In the genomic region with DNA sequence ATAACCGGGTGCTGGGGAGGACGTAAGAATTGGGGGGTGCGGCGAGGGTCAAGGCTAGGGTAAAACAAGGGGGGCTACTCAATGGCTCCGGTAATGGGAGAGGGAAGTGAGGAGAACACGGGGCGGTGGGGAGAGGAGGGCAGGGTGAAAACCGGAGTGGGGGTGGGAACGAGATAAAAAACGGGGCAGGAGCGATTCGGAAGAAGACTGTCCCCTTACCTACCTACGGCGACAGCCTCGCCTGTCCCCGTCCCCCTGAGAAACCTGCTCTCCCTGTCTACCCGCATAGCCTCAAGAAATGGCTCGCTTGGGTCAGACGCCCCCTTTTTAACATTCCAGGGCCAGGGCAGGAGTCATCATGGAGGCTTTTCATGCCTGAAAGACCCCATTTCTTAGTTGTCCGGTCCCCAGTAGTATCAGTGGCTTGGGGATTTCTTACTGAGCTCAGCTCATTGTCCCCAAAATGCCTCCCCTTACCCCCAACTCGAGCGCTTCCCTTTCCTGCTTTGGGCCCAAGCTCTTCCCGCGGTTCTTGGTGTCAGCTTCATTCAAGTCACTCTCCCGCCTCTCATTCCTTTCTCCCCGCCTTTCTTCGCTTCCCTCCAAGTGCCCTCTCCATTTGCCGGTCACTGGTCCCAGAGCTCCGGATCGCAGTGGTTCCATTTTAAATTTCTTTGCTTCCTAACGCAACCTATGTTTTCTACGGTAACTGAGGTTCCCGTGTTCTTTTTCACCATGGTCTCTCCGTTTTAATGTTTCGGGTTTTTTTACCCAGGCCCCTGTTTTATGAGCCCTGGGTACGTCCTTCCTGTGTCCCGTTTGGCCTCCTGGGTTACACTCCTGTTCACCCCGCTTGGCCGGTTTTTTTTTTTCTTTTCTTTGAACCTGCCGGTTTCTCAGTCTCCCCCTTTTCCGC, we compare ENCODE assay signal across 8 cellular contexts. TPM values are rescaled to one million over a fixed set of nuclear protein-coding genes. Genes with fewer than 3 reads are reported as not detected.
A peak's percentile ranks its signal among the peaks of the same experiment; 100 is the strongest.
DNase-seq lines count a peak whose midpoint lies in the region; ATAC-seq, FAIRE-seq and TF ChIP-seq lines count a peak whose summit lies in the region.

No MANE protein-coding gene starts in this region.

- peak overlapping the region; percentile 96 for H3K4me2 ChIP-seq in GM12878 (ENCODE audit: control insufficient read depth, insufficient read depth)

- H3K4me1 ChIP-seq in GM12878 (ENCODE audit: control insufficient read depth, insufficient read depth, low read length) = peaks cover 13% of the 10 kb centered on the region

- TF ChIP-seq POLR2A in GM12878 (IDR thresholded peaks at IDR 0.05; ENCODE audit: low read depth, low read length) = peak; percentile 55; the same call in 1 of the 2 replicates

- H3K79me2 ChIP-seq in GM12878 (ENCODE audit: control insufficient read depth, insufficient read depth, low read length) = peaks cover 32% of the 10 kb centered on the region

- DNase-seq in AG08395 (ENCODE audit: low spot score) (peak; percentile 84), GM12865 (ENCODE audit: low read depth) (peak; percentile 57), NCI-H69 (lab: John Stamatoyannopoulos, UW) (peak; percentile 59), GM12878 (ENCODE audit: low read depth, low spot score) (no peak), hypothalamus (lab: John Stamatoyannopoulos, UW) (peak in 37 of 51 donors; percentile 2 to 68 (median 29)), putamen (ENCODE audit: low spot score) (peak; percentile 45)

- no peak for TF ChIP-seq RAD21 in GM12878 (IDR thresholded peaks at IDR 0.05; ENCODE audit: insufficient read depth, low read depth, low read length)

- H4K20me1 ChIP-seq in GM12878 (ENCODE audit: control insufficient read depth, insufficient read depth) = no peaks in the 10 kb centered on the region

- no peaks in the 10 kb centered on the region for H3K36me3 ChIP-seq in GM12878 (ENCODE audit: control insufficient read depth in 2 of 2, insufficient read depth in 2 of 2, low read length in 1 of 2)

- BruUV-seq in GM12878 (replicated peaks; lab: Mats Ljungman, UMichigan) = TSS peak; percentile 86

- TF ChIP-seq CTCF in GM12865 (IDR thresholded peaks at IDR 0.05; ENCODE audit: insufficient read depth, low read depth, low read length, missing control alignments) (no peak), GM12878 (IDR thresholded peaks at IDR 0.05 in 2 of 3, conservative IDR thresholded peaks at IDR 0.05 in 1 of 3; ENCODE audit: control insufficient read depth in 2 of 3, extremely low read depth in 1 of 3, insufficient read depth in 1 of 3, low read depth in 3 of 3, low read length in 3 of 3) (no peak)

- H3K4me3 ChIP-seq in GM12865 (ENCODE audit: low read depth, low read length) (peak overlapping the region; percentile 98), GM12878 (peak overlapping the region; percentile 96)

- FAIRE-seq in GM12878 (lab: Jason Lieb, UNC) = no peak

- peak overlapping the region; percentile 89 for H2AFZ ChIP-seq in GM12878 (ENCODE audit: control insufficient read depth, low read depth, low read length)

- no peaks in the 10 kb centered on the region for H3K27me3 ChIP-seq in GM12878 (replicated peaks in 1 of 2; ENCODE audit: control insufficient read depth in 2 of 2, insufficient read depth in 2 of 2, low read length in 1 of 2)

- RAD21 ChIA-PET in GM12878 (lab: Charles Lee; ENCODE audit: unreplicated experiment) = interaction anchor here (0.7 to 1.7 kb wide), 6 partner anchors 45 to 315 kb away, joined by 3 to 7 read pairs (median 4); no protein-coding TSS in a partner anchor

- POLR2A ChIA-PET in GM12878 (lab: Charles Lee) = interaction anchor here (0.6 to 1.0 kb wide), 4 partner anchors 29 to 1609 kb away, joined by 3 to 4 read pairs (median 3); a partner anchor contains a TSS

- SMC1A ChIA-PET in GM12878 (lab: Charles Lee; ENCODE audit: uncharacterized antibody, unreplicated experiment) = interaction anchor here (0.7 to 1.0 kb wide), 5 partner anchors 9 to 165 kb away, joined by 3 to 4 read pairs (median 3); no protein-coding TSS in a partner anchor

- peak overlapping the region; percentile 96 for H3K9ac ChIP-seq in GM12878 (ENCODE audit: control insufficient read depth, insufficient read depth, low read length)

- H3K9me3 ChIP-seq in GM12878 (replicated peaks; ENCODE audit: control insufficient read depth, insufficient read depth, low read length) = no peaks in the 10 kb centered on the region

- H3K27ac ChIP-seq in GM12878 (ENCODE audit: control insufficient read depth, insufficient read depth) = peak overlapping the region; percentile 93

- CTCF ChIA-PET in GM12878 (lab: Yijun Ruan, JAX) = interaction anchor here (0.9 to 2.0 kb wide), 3 partner anchors 57 to 314 kb away, joined by 3 to 6 read pairs (median 4); a partner anchor contains a TSS

- in situ Hi-C loops in GM12878 (cut with MboI) = no loop called here

- intact Hi-C loops in GM12878 (cut with micrococcal nuclease; ENCODE audit: unreplicated experiment) = loop anchor here (2.0 kb wide), 1 partner anchor 315 kb away; a partner anchor contains a TSS

- WGBS in GM12878 (ENCODE audit: insufficient coverage, insufficient replicate concordance, low lambda C conversion rate, missing lambda C conversion rate) = 2% methylated on average over 33 of the region's 41 CpGs

- TF ChIP-seq EP300 in GM12878 (IDR thresholded peaks at IDR 0.05; ENCODE audit: borderline replicate concordance in 1 of 2, control insufficient read depth in 1 of 2, low read depth in 2 of 2, low read length in 2 of 2) = no peak

- peak; percentile 43 for ATAC-seq in GM12878
- ATAC-seq in HG02759 (IDR thresholded peaks at IDR 0.05; ENCODE audit: unreplicated experiment) = no peak
- no peak for ATAC-seq in HG02610 (IDR thresholded peaks at IDR 0.05; ENCODE audit: unreplicated experiment)

TF ChIP-seq in GM12878, 131 proteins besides CTCF, POLR2A, EP300 and RAD21 (continues in another document):
- TF ChIP-seq IKZF1 (conservative IDR thresholded peaks at IDR 0.05) = 0 out of 2 replicates have a peak, but pooled peaks have one; percentile 27
- TF ChIP-seq ZNF384 (IDR thresholded peaks at IDR 0.05; ENCODE audit: borderline replicate concordance, low read depth, low read length) = 0 out of 2 replicates have a peak, but pooled peaks have one; percentile 20
- no peak for TF ChIP-seq IRF4 (IDR thresholded peaks at IDR 0.05; ENCODE audit: low read depth, low read length)
- peak in 1 of 2 experiments; percentile 10; a peak in 1 of 4 replicates for TF ChIP-seq IKZF2 (IDR thresholded peaks at IDR 0.05)

RNA-seq across cellular contexts. Expression of a gene that starts 1.2 kb away (rescaled TPM):
- total RNA-seq in GM12878 (2013; cell fraction: nucleolus; rRNA removed) = 29.8 and 34.6 TPM in 2 replicates
- total RNA-seq in GM12878 (2014; rRNA removed) = 66.7 and 83.7 TPM in 2 replicates
- 40.4 and 41.5 TPM in 2 replicates for total RNA-seq in GM12878 (2014; rRNA removed; fragmentation: Illumina TruSeq; extraction: Trizol)
- 56.8 and 59.0 TPM in 2 replicates for total RNA-seq in GM12878 (2021)
- polyA plus RNA-seq in GM12878 (2011; ENCODE audit: low read depth) = 27.2 TPM
- polyA plus RNA-seq in GM12878 (2011; rRNA removed) = 71.0 and 82.6 TPM in 2 replicates
- 111 and 139 TPM in 2 replicates for polyA plus RNA-seq in GM12878 (2011; cell fraction: cytosol; rRNA removed)
- polyA plus RNA-seq in GM12878 (2011; cell fraction: nucleus; rRNA removed) = 40.2 and 48.5 TPM in 2 replicates
- 31.8 and 33.7 TPM in 2 replicates for polyA plus RNA-seq in GM12878 (2012)
- polyA plus RNA-seq in GM12878 (2014; fragmentation: Illumina TruSeq; extraction: Trizol) = 44.1 and 59.0 TPM in 2 replicates
- 10 to 100 TPM; 30.0 to 33.6 TPM for polyA plus RNA-seq in GM12878 (2014; fragmentation: Nextera tagmentation; extraction: Ambion mirVana)
- polyA plus RNA-seq in GM12878 (2014; rRNA removed) = 46.0 and 46.3 TPM in 2 replicates
- 10 to 100 TPM; 18.3 to 19.4 TPM for polyA plus RNA-seq in GM12878 (2016; fragmentation: Nextera tagmentation; extraction: Ambion mirVana)
- polyA minus RNA-seq in GM12878 (2011; rRNA and poly(A)+ RNA removed) = 222 and 231 TPM in 2 replicates
- polyA minus RNA-seq in GM12878 (2011; cell fraction: cytosol; rRNA and poly(A)+ RNA removed) = 60.9 and 67.1 TPM in 2 replicates
- polyA minus RNA-seq in GM12878 (2011; cell fraction: nucleus; rRNA and poly(A)+ RNA removed) = 26.7 and 39.5 TPM in 2 replicates

RNA-seq across cellular contexts. Expression of a gene that starts 41.7 kb away (rescaled TPM):
- 5.7 and 11.5 TPM in 2 replicates for total RNA-seq in GM12878 (2013; cell fraction: nucleolus; rRNA removed)
- total RNA-seq in GM12878 (2014; rRNA removed) = 6.7 and 8.3 TPM in 2 replicates
- total RNA-seq in GM12878 (2014; rRNA removed; fragmentation: Illumina TruSeq; extraction: Trizol) = 4.5 and 5.3 TPM in 2 replicates
- total RNA-seq in GM12878 (2021) = 3.2 and 5.6 TPM in 2 replicates
- 0.88 TPM for polyA plus RNA-seq in GM12878 (2011; ENCODE audit: low read depth)
- 3.4 TPM in 2 replicates for polyA plus RNA-seq in GM12878 (2011; rRNA removed)
- polyA plus RNA-seq in GM12878 (2011; cell fraction: cytosol; rRNA removed) = 5.7 and 11.7 TPM in 2 replicates
- 3.0 and 5.6 TPM in 2 replicates for polyA plus RNA-seq in GM12878 (2011; cell fraction: nucleus; rRNA removed)
- polyA plus RNA-seq in GM12878 (2012) = 2.0 and 2.9 TPM in 2 replicates
- 5.9 TPM in 1 of 2 replicates, not detected in the other for polyA plus RNA-seq in GM12878 (2014; fragmentation: Illumina TruSeq; extraction: Trizol)
- 1 to 10 TPM; 4.5 to 6.8 TPM for polyA plus RNA-seq in GM12878 (2014; fragmentation: Nextera tagmentation; extraction: Ambion mirVana)
- 5.3 and 7.2 TPM in 2 replicates for polyA plus RNA-seq in GM12878 (2014; rRNA removed)
- polyA plus RNA-seq in GM12878 (2016; fragmentation: Nextera tagmentation; extraction: Ambion mirVana) = 10 to 100 TPM in 1 of 2 experiments, 1 to 10 TPM in 1; 5.0 to 10.2 TPM
- 3.6 and 5.4 TPM in 2 replicates for polyA minus RNA-seq in GM12878 (2011; rRNA and poly(A)+ RNA removed)
- 0.31 and 2.4 TPM in 2 replicates for polyA minus RNA-seq in GM12878 (2011; cell fraction: cytosol; rRNA and poly(A)+ RNA removed)
- 2.5 TPM in 2 replicates for polyA minus RNA-seq in GM12878 (2011; cell fraction: nucleus; rRNA and poly(A)+ RNA removed)

RNA-seq across cellular contexts. Expression of a gene that starts 45.6 kb away (rescaled TPM):
- 40.9 and 42.7 TPM in 2 replicates for total RNA-seq in GM12878 (2013; cell fraction: nucleolus; rRNA removed)
- total RNA-seq in GM12878 (2014; rRNA removed) (51.1 and 55.0 TPM in 2 replicates), GM12878 (2014; rRNA removed; fragmentation: Illumina TruSeq; extraction: Trizol) (49.8 and 53.0 TPM in 2 replicates), GM12878 (2021) (29.3 and 30.9 TPM in 2 replicates)
- polyA plus RNA-seq in GM12878 (2011; ENCODE audit: low read depth) = 20.2 TPM
- polyA plus RNA-seq in GM12878 (2011; rRNA removed) (69.0 and 83.9 TPM in 2 replicates), GM12878 (2014; fragmentation: Illumina TruSeq; extraction: Trizol) (50.9 and 52.9 TPM in 2 replicates), GM12878 (2014; fragmentation: Nextera tagmentation; extraction: Ambion mirVana) (10 to 100 TPM; 47.3 to 73.3 TPM), GM12878 (2014; rRNA removed) (51.3 and 54.1 TPM in 2 replicates), GM12878 (2016; fragmentation: Nextera tagmentation; extraction: Ambion mirVana) (10 to 100 TPM; 66.3 to 70.0 TPM)
- 67.2 and 69.2 TPM in 2 replicates for polyA plus RNA-seq in GM12878 (2011; cell fraction: cytosol; rRNA removed)
- 99.3 and 113 TPM in 2 replicates for polyA plus RNA-seq in GM12878 (2011; cell fraction: nucleus; rRNA removed)
- polyA plus RNA-seq in GM12878 (2012) = 22.2 and 26.8 TPM in 2 replicates
- polyA minus RNA-seq in GM12878 (2011; rRNA and poly(A)+ RNA removed) = 66.0 and 71.2 TPM in 2 replicates
- 22.3 and 32.1 TPM in 2 replicates for polyA minus RNA-seq in GM12878 (2011; cell fraction: cytosol; rRNA and poly(A)+ RNA removed)
- polyA minus RNA-seq in GM12878 (2011; cell fraction: nucleus; rRNA and poly(A)+ RNA removed) = 24.7 and 36.0 TPM in 2 replicates
